Comparison of ENCODE assay signal across 34 cellular contexts in genomic region chr22:40671796-40672360, GRCh38. TPM values are rescaled to one million over a fixed set of nuclear protein-coding genes. Genes with fewer than 3 reads are reported as not detected.
"Had no signal": no experiment of that assay in that cellular context is flagged by ENCODE, and none has a peak within 500 bp of the region (broad histone marks: within the 10 kb centered on the region; RNA-seq: fewer than 3 reads in every experiment).

No MANE protein-coding gene starts in this region.

- H3K9me3 ChIP-seq: adrenal gland, body of pancreas, breast epithelium had no signal

- H3K27ac ChIP-seq: adrenal gland, body of pancreas, brain microvascular endothelial cell, breast epithelium, VCaP had no signal

- H3K4me1 ChIP-seq: adrenal gland, body of pancreas, breast epithelium had no signal

- ATAC-seq: activated CD8-positive, alpha-beta T cell treated with anti-CD3 and anti-CD28 coated beads for 36 hours; activated naive CD4-positive, alpha-beta T cell treated with anti-CD3 and anti-CD28 coated beads, Interleukin-2, amount 50 U/mL, for 72 hours; activated T-cell treated with anti-CD3 and anti-CD28 coated beads, Interleukin-2, amount 50 U/mL, for 4 hours; activated T-cell treated with anti-CD3 and anti-CD28 coated beads, Interleukin-2, amount 50 U/mL, for 72 hours; activated T-helper 17 cell treated with anti-CD3 and anti-CD28 coated beads, Interleukin-2, amount 50 U/mL, for 72 hours; body of pancreas had no signal

- H3K27me3 ChIP-seq: adrenal gland, body of pancreas, brain microvascular endothelial cell, breast epithelium had no signal

- H3K4me1 Mint-ChIP-seq: activated B cell treated with CpG ODN at 0.5 μM for 24 hours had no signal

- H3K27me3 Mint-ChIP-seq: activated B cell treated with CpG ODN at 0.5 μM for 24 hours; activated CD4-positive, alpha-beta memory T cell treated with anti-CD3 and anti-CD28 coated beads for 36 hours; activated CD4-positive, alpha-beta T cell treated with anti-CD3 and anti-CD28 coated beads, Interleukin-2, amount 10 ng/mL, durations not matched to agents 7 days and 5 days; activated CD8-positive, alpha-beta T cell treated with anti-CD3 and anti-CD28 coated beads for 36 hours; activated naive CD8-positive, alpha-beta T cell treated with anti-CD3 and anti-CD28 coated beads for 36 hours; activated T-helper 17 cell treated with anti-CD3 and anti-CD28 coated beads, Interleukin-2, amount 50 U/mL, for 72 hours had no signal

- DNase-seq: activated B cell treated with CpG ODN at 0.5 μM for 24 hours; activated CD4-positive, alpha-beta memory T cell treated with anti-CD3 and anti-CD28 coated beads for 36 hours; activated CD4-positive, alpha-beta T cell treated with anti-CD3 and anti-CD28 coated beads for 48 hours; activated CD4-positive, alpha-beta T cell treated with anti-CD3 and anti-CD28 coated beads, Interleukin-2, amount 10 ng/mL, durations not matched to agents 7 days and 5 days; activated CD4-positive, CD25-positive, alpha-beta regulatory T cell treated with anti-CD3 and anti-CD28 coated beads, Interleukin-2, amount 50 U/mL, for 72 hours; activated CD8-positive, alpha-beta memory T cell treated with anti-CD3 and anti-CD28 coated beads, Interleukin-2, amount 50 U/mL, for 4 hours; activated CD8-positive, alpha-beta T cell treated with anti-CD3 and anti-CD28 coated beads for 36 hours; activated effector memory CD4-positive, alpha-beta T cell treated with anti-CD3 and anti-CD28 coated beads, Interleukin-2, amount 50 U/mL, for 16 hours; activated gamma-delta T cell treated with Interleukin-2 at 50 U/mL for 16 hours; activated naive CD4-positive, alpha-beta T cell; activated naive CD4-positive, alpha-beta T cell treated with anti-CD3 and anti-CD28 coated beads for 36 hours; activated naive CD4-positive, alpha-beta T cell treated with anti-CD3 and anti-CD28 coated beads, Interleukin-2, amount 50 U/mL, for 16 hours; activated naive CD8-positive, alpha-beta T cell treated with anti-CD3 and anti-CD28 coated beads for 36 hours; activated T-cell treated with anti-CD3 and anti-CD28 coated beads for 4 hours; activated T-cell treated with anti-CD3 and anti-CD28 coated beads, Interleukin-2, amount 50 U/mL, for 1 hour; activated T-cell treated with anti-CD3 and anti-CD28 coated beads, Interleukin-2, amount 50 U/mL, for 4 hours; activated T-cell treated with anti-CD3 and anti-CD28 coated beads, Interleukin-2, amount 50 U/mL, for 72 hours; adrenal gland; amniotic stem cell; aorta; body of pancreas; brain microvascular endothelial cell; central memory CD4-positive, alpha-beta T cell; T-helper 1 cell; T-helper 2 cell; T-helper 9 cell had no signal

- H3K27ac Mint-ChIP-seq: activated B cell treated with CpG ODN at 0.5 μM for 24 hours; activated CD4-positive, alpha-beta memory T cell treated with anti-CD3 and anti-CD28 coated beads for 36 hours; activated CD4-positive, alpha-beta T cell treated with anti-CD3 and anti-CD28 coated beads, Interleukin-2, amount 10 ng/mL, durations not matched to agents 7 days and 5 days; activated CD8-positive, alpha-beta T cell treated with anti-CD3 and anti-CD28 coated beads for 36 hours; activated naive CD4-positive, alpha-beta T cell treated with anti-CD3 and anti-CD28 coated beads for 36 hours; activated naive CD4-positive, alpha-beta T cell treated with anti-CD3 and anti-CD28 coated beads, Interleukin-2, amount 50 U/mL, for 72 hours; activated naive CD8-positive, alpha-beta T cell treated with anti-CD3 and anti-CD28 coated beads for 36 hours; activated T-cell treated with anti-CD3 and anti-CD28 coated beads, Interleukin-2, amount 50 U/mL, for 72 hours; activated T-helper 1 cell treated with anti-CD3 and anti-CD28 coated beads, Interleukin-12 subunit alpha, Interleukin-12 subunit beta, Interleukin-2, Interleukin-4 antibody, amounts not matched to agents 30 ng/mL and 10 ng/mL and 1 ng/mL, durations not matched to agents 14 hours and 24 hours and 36 hours; activated T-helper 17 cell treated with anti-CD3 and anti-CD28 coated beads, Interleukin-2, amount 50 U/mL, for 72 hours; T-helper 1 cell treated with Interleukin-12 subunit alpha and Interleukin-12 subunit beta and Interleukin-4 antibody, amounts not matched to agents 30 μg/mL and 1 μg/mL, for 36 hours; T-helper 2 cell treated with Interferon-gamma antibody and Interleukin-4, amounts not matched to agents 5 μg/mL and 100 μg/mL, for 36 hours had no signal

- H3K9me3 Mint-ChIP-seq: activated B cell treated with CpG ODN at 0.5 μM for 24 hours; activated CD4-positive, alpha-beta memory T cell treated with anti-CD3 and anti-CD28 coated beads for 36 hours; activated CD8-positive, alpha-beta T cell treated with anti-CD3 and anti-CD28 coated beads for 36 hours; activated naive CD4-positive, alpha-beta T cell treated with anti-CD3 and anti-CD28 coated beads for 36 hours; activated T-helper 17 cell treated with anti-CD3 and anti-CD28 coated beads, Interleukin-2, amount 50 U/mL, for 72 hours had no signal

- H3K36me3 ChIP-seq: adrenal gland, brain microvascular endothelial cell, breast epithelium had no signal

- H3K4me3 ChIP-seq: adrenal gland, body of pancreas, breast epithelium had no signal

- H3K4me3 Mint-ChIP-seq: activated B cell treated with CpG ODN at 0.5 μM for 24 hours; activated CD4-positive, alpha-beta memory T cell treated with anti-CD3 and anti-CD28 coated beads for 36 hours; activated CD4-positive, alpha-beta T cell treated with anti-CD3 and anti-CD28 coated beads, Interleukin-2, amount 10 ng/mL, durations not matched to agents 7 days and 5 days; activated CD8-positive, alpha-beta T cell treated with anti-CD3 and anti-CD28 coated beads for 36 hours; activated naive CD4-positive, alpha-beta T cell treated with anti-CD3 and anti-CD28 coated beads for 36 hours; activated naive CD8-positive, alpha-beta T cell treated with anti-CD3 and anti-CD28 coated beads for 36 hours; activated T-cell treated with anti-CD3 and anti-CD28 coated beads, Interleukin-2, amount 50 U/mL, for 4 hours; activated T-cell treated with anti-CD3 and anti-CD28 coated beads, Interleukin-2, amount 50 U/mL, for 72 hours; activated T-helper 1 cell treated with anti-CD3 and anti-CD28 coated beads, Interleukin-12 subunit alpha, Interleukin-12 subunit beta, Interleukin-2, Interleukin-4 antibody, amounts not matched to agents 30 ng/mL and 10 ng/mL and 1 ng/mL, durations not matched to agents 14 hours and 24 hours and 36 hours; activated T-helper 17 cell treated with anti-CD3 and anti-CD28 coated beads, Interleukin-2, amount 50 U/mL, for 72 hours; T-helper 1 cell treated with Interleukin-12 subunit alpha and Interleukin-12 subunit beta and Interleukin-4 antibody, amounts not matched to agents 30 μg/mL and 1 μg/mL, for 36 hours; T-helper 2 cell treated with Interferon-gamma antibody and Interleukin-4, amounts not matched to agents 5 μg/mL and 100 μg/mL, for 36 hours had no signal

- H3K36me3 Mint-ChIP-seq: activated CD4-positive, alpha-beta memory T cell treated with anti-CD3 and anti-CD28 coated beads for 36 hours; activated naive CD8-positive, alpha-beta T cell treated with anti-CD3 and anti-CD28 coated beads for 36 hours had no signal

RNA-seq across cellular contexts. Expression of gene MCHR1, which starts 7.4 kb away (rescaled TPM):
- total RNA-seq: activated B cell treated with CpG ODN at 0.5 μM for 24 hours; activated CD4-positive, alpha-beta memory T cell treated with anti-CD3 and anti-CD28 coated beads for 36 hours; activated CD4-positive, alpha-beta T cell treated with anti-CD3 and anti-CD28 coated beads, Interleukin-2, amount 10 ng/mL, durations not matched to agents 7 days and 5 days; activated CD8-positive, alpha-beta memory T cell treated with anti-CD3 and anti-CD28 coated beads for 36 hours; activated CD8-positive, alpha-beta T cell treated with anti-CD3 and anti-CD28 coated beads for 36 hours; activated naive CD4-positive, alpha-beta T cell treated with anti-CD3 and anti-CD28 coated beads for 36 hours; activated naive CD4-positive, alpha-beta T cell treated with anti-CD3 and anti-CD28 coated beads, Interleukin-2, amount 50 U/mL, for 72 hours; activated naive CD8-positive, alpha-beta T cell treated with anti-CD3 and anti-CD28 coated beads for 36 hours; activated T-cell treated with anti-CD3 and anti-CD28 coated beads, Interleukin-2, amount 50 U/mL, for 4 hours; activated T-cell treated with anti-CD3 and anti-CD28 coated beads, Interleukin-2, amount 50 U/mL, for 72 hours; activated T-helper 1 cell treated with anti-CD3 and anti-CD28 coated beads, Interleukin-12 subunit alpha, Interleukin-12 subunit beta, Interleukin-2, Interleukin-4 antibody, amounts not matched to agents 30 ng/mL and 10 ng/mL and 1 ng/mL, durations not matched to agents 14 hours and 24 hours and 36 hours; activated T-helper 17 cell treated with anti-CD3 and anti-CD28 coated beads, Interleukin-2, amount 50 U/mL, for 72 hours; body of pancreas; breast epithelium had no signal
- polyA plus RNA-seq: aorta had no signal
